21 cellular contexts compared by ENCODE assay signal in the genomic region with DNA sequence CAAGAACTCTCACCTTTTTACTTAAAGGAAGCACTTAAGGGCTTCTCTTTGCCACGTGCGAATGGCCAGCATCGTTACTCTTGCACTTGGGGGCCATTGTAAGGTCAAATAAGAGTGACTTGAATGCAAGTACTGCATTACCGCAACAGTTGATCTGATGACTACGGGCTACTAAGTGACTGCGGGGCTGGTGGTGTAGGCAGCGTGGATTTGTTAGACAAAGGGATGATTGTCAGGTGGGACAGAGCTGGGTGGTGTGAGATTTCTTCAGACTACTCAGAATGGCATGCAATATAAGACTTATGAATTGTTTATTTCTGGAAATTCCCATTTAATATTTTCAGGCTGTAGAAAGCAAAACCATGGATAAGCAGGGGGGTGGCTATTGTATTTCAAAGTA.
"Had no signal": no experiment of that assay in that cellular context is flagged by ENCODE, and none has a peak within 500 bp of the region (broad histone marks: within the 10 kb centered on the region; RNA-seq: fewer than 3 reads in every experiment).

No MANE protein-coding gene starts in this region.

- H3K4me3 ChIP-seq: heart right ventricle, left lung, lower lobe of right lung, right atrium auricular region, sigmoid colon, skin epidermis, stomach, suprapubic skin, thyroid gland had no signal

- H3K27ac ChIP-seq: left lung, lower lobe of right lung, neutrophil, sigmoid colon, skin epidermis, stomach, suprapubic skin, thyroid gland had no signal

- H3K9me3 Mint-ChIP-seq: central memory CD8-positive, alpha-beta T cell; naive thymus-derived CD4-positive, alpha-beta T cell; nephron progenitor cell; type B pancreatic cell had no signal

- H3K4me3 Mint-ChIP-seq: central memory CD8-positive, alpha-beta T cell; naive thymus-derived CD4-positive, alpha-beta T cell; nephron progenitor cell; type B pancreatic cell had no signal

- H3K27ac Mint-ChIP-seq: naive thymus-derived CD4-positive, alpha-beta T cell; nephron progenitor cell; type B pancreatic cell had no signal

- H3K9me3 ChIP-seq: heart right ventricle, left lung, lower lobe of right lung, neutrophil, right atrium auricular region, sigmoid colon, stomach, suprapubic skin, thyroid gland had no signal

- H3K4me1 ChIP-seq: left lung, lower lobe of right lung, suprapubic skin, thyroid gland had no signal

- H3K4me1 Mint-ChIP-seq: central memory CD8-positive, alpha-beta T cell; nephron progenitor cell had no signal

- H3K27me3 Mint-ChIP-seq: type B pancreatic cell had no signal

- ATAC-seq: heart right ventricle; left lung; lower lobe of right lung; naive thymus-derived CD4-positive, alpha-beta T cell had no signal

- H3K36me3 ChIP-seq: neutrophil had no signal

- DNase-seq: dermis blood vessel endothelial cell; effector CD4-positive, alpha-beta T cell; heart right ventricle; kidney glomerular epithelial cell; left lung; lower lobe of right lung; mesendoderm; naive thymus-derived CD4-positive, alpha-beta T cell; nephron progenitor cell; posterior cingulate gyrus; sigmoid colon; stimulated activated CD4-positive, alpha-beta T cell treated with anti-CD3 and anti-CD28 coated beads, Interleukin-2, amount 100 ng/mL, for 24 hours; stimulated activated naive CD4-positive, alpha-beta T cell; stomach; thyroid gland had no signal

- H3K27me3 ChIP-seq: heart right ventricle, left lung, right atrium auricular region, sigmoid colon, stomach, suprapubic skin, thyroid gland had no signal

- H3K36me3 Mint-ChIP-seq: naive thymus-derived CD4-positive, alpha-beta T cell had no signal
